ENCODE assay signal across 1 cellular context in the genomic region with DNA sequence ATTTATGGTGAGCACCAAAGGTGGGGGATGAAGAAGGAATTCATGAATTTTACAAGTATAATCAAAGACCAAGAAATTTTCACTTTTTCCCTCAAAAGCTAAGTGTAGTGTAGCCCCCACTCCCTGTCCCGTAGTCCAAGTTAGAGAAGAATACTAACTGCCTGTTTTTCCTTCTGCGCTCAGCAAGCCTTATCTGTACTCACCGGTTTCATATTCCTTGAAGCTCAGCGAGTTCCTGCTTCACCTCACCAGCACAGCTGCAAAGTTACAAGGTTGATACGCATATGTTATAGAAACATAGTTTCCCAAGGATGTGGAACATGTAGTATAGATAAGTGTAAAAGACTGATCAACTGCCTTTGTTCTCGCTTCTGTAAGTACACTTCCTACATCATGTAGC.
TF ChIP-seq lines count a peak whose summit lies in the region.

No MANE protein-coding gene starts in this region.

TF ChIP-seq in K562, 482 proteins besides CTCF, POLR2A, EP300 and RAD21 (continued from another document and continues in another):
- TF ChIP-seq SUPT5H (IDR thresholded peaks at IDR 0.05) (0 out of 2 replicates have a peak, but pooled peaks have one; percentile 20), SRF (CRISPR knock-in tag; IDR thresholded peaks at IDR 0.05) (no peak), JUN (IDR thresholded peaks at IDR 0.05; ENCODE audit: borderline replicate concordance, low read depth, low read length) (no peak), JUN (CRISPR knock-in tag; IDR thresholded peaks at IDR 0.05; ENCODE audit: borderline replicate concordance) (no peak), ETV6 (IDR thresholded peaks at IDR 0.05; ENCODE audit: borderline replicate concordance in 1 of 2, low read depth in 2 of 2, low read length in 1 of 2) (no peak), ETV6 (CRISPR knock-in tag; IDR thresholded peaks at IDR 0.05; ENCODE audit: borderline replicate concordance) (no peak), FOXA3 (CRISPR knock-in tag; conservative IDR thresholded peaks at IDR 0.05 in 1 of 2, IDR thresholded peaks at IDR 0.05 in 1 of 2) (no peak), PTBP1 (IDR thresholded peaks at IDR 0.05; ENCODE audit: low read depth, low read length) (no peak), TAL1 (IDR thresholded peaks at IDR 0.05) (peak; percentile 81), ZNF668 (CRISPR knock-in tag; IDR thresholded peaks at IDR 0.05) (no peak), ATF1 (CRISPR knock-in tag; IDR thresholded peaks at IDR 0.05) (no peak), ATF1 (tag; IDR thresholded peaks at IDR 0.05) (peak; percentile 37; the same call in 1 of the 2 replicates), HNRNPL (IDR thresholded peaks at IDR 0.05; ENCODE audit: low read depth, low read length) (no peak), SRSF1 (IDR thresholded peaks at IDR 0.05; ENCODE audit: low read depth, low read length) (no peak), CC2D1A (IDR thresholded peaks at IDR 0.05) (no peak; the same call in 1 of the 2 replicates), MEF2D (tag; conservative IDR thresholded peaks at IDR 0.05; ENCODE audit: low read depth) (no peak), CXXC5 (CRISPR knock-in tag; IDR thresholded peaks at IDR 0.05) (peak; percentile 45; the same call in 1 of the 2 replicates), STAT5A (IDR thresholded peaks at IDR 0.05; ENCODE audit: borderline replicate concordance, low read length) (peak; percentile 71), RBBP5 (IDR thresholded peaks at IDR 0.05; ENCODE audit: borderline replicate concordance, insufficient read depth, low read length, poor library complexity, severe bottlenecking) (peak; percentile 79), ZNF311 (CRISPR knock-in tag; IDR thresholded peaks at IDR 0.05) (no peak), KLF10 (CRISPR knock-in tag; IDR thresholded peaks at IDR 0.05) (no peak), BCL6 (CRISPR knock-in tag; IDR thresholded peaks at IDR 0.05) (no peak), U2AF1 (optimal IDR thresholded peaks at IDR 0.05; ENCODE audit: low read depth, low read length) (no peak), SRSF7 (optimal IDR thresholded peaks at IDR 0.05; ENCODE audit: low read depth, low read length) (no peak), E2F3 (CRISPR knock-in tag; IDR thresholded peaks at IDR 0.05) (no peak), ZNF75A (CRISPR knock-in tag; IDR thresholded peaks at IDR 0.05) (no peak), SRSF9 (IDR thresholded peaks at IDR 0.05; ENCODE audit: borderline replicate concordance, low read depth, low read length) (no peak), FOSL1 (tag; conservative IDR thresholded peaks at IDR 0.05) (peak; percentile 30; the same call in 1 of the 2 replicates), NR2C2 (CRISPR knock-in tag; IDR thresholded peaks at IDR 0.05) (no peak), NR2C2 (tag; IDR thresholded peaks at IDR 0.05) (peak; percentile 16; the same call in 1 of the 2 replicates), ZNF197 (CRISPR knock-in tag; IDR thresholded peaks at IDR 0.05; ENCODE audit: low read depth) (peak; percentile 39; the same call in 1 of the 2 replicates), HSF4 (CRISPR knock-in tag; IDR thresholded peaks at IDR 0.05; ENCODE audit: borderline replicate concordance) (no peak), ZSCAN32 (CRISPR knock-in tag; IDR thresholded peaks at IDR 0.05) (no peak), ETS2 (tag; IDR thresholded peaks at IDR 0.05; ENCODE audit: borderline replicate concordance, poor library complexity, severe bottlenecking) (no peak), ZBED1 (IDR thresholded peaks at IDR 0.05) (no peak), RBM25 (IDR thresholded peaks at IDR 0.05; ENCODE audit: low read depth, low read length, severe bottlenecking) (no peak), NBN (IDR thresholded peaks at IDR 0.05; ENCODE audit: low read depth) (peak; percentile 44; the same call in 1 of the 2 replicates), MCM5 (IDR thresholded peaks at IDR 0.05; ENCODE audit: low read depth) (no peak), FOXA1 (IDR thresholded peaks at IDR 0.05; ENCODE audit: borderline replicate concordance) (no peak), NRF1 (conservative IDR thresholded peaks at IDR 0.05 in 1 of 2, IDR thresholded peaks at IDR 0.05 in 1 of 2) (0 out of 4 replicates have a peak, but pooled peaks of 1 of the 2 experiments have one; percentile 21), GATAD2B (IDR thresholded peaks at IDR 0.05; ENCODE audit: borderline replicate concordance) (peak; percentile 56), SMAD2 (IDR thresholded peaks at IDR 0.05; ENCODE audit: low read depth, low read length) (no peak), ZFP30 (CRISPR knock-in tag; IDR thresholded peaks at IDR 0.05; ENCODE audit: borderline replicate concordance) (no peak), ZNF23 (CRISPR knock-in tag; IDR thresholded peaks at IDR 0.05) (no peak), STAT5B (CRISPR knock-in tag; IDR thresholded peaks at IDR 0.05) (no peak), TAF9B (IDR thresholded peaks at IDR 0.05; ENCODE audit: partially characterized antibody) (peak; percentile 23), HNRNPLL (IDR thresholded peaks at IDR 0.05; ENCODE audit: low read depth, low read length, poor library complexity, severe bottlenecking) (no peak), CEBPG (CRISPR knock-in tag; IDR thresholded peaks at IDR 0.05) (no peak), CEBPG (tag; conservative IDR thresholded peaks at IDR 0.05 in 1 of 2, IDR thresholded peaks at IDR 0.05 in 1 of 2) (no peak), ZNF717 (CRISPR knock-in tag; IDR thresholded peaks at IDR 0.05) (no peak), ZKSCAN3 (CRISPR knock-in tag; IDR thresholded peaks at IDR 0.05) (no peak), NFATC3 (IDR thresholded peaks at IDR 0.05) (no peak), CBX1 (IDR thresholded peaks at IDR 0.05; ENCODE audit: low read depth) (no peak), LEF1 (IDR thresholded peaks at IDR 0.05) (peak; percentile 99), ZNF830 (CRISPR knock-in tag; IDR thresholded peaks at IDR 0.05) (no peak), MTA3 (IDR thresholded peaks at IDR 0.05; ENCODE audit: borderline replicate concordance) (peak; percentile 49; the same call in 1 of the 2 replicates)
- TF ChIP-seq, protein P1, sequence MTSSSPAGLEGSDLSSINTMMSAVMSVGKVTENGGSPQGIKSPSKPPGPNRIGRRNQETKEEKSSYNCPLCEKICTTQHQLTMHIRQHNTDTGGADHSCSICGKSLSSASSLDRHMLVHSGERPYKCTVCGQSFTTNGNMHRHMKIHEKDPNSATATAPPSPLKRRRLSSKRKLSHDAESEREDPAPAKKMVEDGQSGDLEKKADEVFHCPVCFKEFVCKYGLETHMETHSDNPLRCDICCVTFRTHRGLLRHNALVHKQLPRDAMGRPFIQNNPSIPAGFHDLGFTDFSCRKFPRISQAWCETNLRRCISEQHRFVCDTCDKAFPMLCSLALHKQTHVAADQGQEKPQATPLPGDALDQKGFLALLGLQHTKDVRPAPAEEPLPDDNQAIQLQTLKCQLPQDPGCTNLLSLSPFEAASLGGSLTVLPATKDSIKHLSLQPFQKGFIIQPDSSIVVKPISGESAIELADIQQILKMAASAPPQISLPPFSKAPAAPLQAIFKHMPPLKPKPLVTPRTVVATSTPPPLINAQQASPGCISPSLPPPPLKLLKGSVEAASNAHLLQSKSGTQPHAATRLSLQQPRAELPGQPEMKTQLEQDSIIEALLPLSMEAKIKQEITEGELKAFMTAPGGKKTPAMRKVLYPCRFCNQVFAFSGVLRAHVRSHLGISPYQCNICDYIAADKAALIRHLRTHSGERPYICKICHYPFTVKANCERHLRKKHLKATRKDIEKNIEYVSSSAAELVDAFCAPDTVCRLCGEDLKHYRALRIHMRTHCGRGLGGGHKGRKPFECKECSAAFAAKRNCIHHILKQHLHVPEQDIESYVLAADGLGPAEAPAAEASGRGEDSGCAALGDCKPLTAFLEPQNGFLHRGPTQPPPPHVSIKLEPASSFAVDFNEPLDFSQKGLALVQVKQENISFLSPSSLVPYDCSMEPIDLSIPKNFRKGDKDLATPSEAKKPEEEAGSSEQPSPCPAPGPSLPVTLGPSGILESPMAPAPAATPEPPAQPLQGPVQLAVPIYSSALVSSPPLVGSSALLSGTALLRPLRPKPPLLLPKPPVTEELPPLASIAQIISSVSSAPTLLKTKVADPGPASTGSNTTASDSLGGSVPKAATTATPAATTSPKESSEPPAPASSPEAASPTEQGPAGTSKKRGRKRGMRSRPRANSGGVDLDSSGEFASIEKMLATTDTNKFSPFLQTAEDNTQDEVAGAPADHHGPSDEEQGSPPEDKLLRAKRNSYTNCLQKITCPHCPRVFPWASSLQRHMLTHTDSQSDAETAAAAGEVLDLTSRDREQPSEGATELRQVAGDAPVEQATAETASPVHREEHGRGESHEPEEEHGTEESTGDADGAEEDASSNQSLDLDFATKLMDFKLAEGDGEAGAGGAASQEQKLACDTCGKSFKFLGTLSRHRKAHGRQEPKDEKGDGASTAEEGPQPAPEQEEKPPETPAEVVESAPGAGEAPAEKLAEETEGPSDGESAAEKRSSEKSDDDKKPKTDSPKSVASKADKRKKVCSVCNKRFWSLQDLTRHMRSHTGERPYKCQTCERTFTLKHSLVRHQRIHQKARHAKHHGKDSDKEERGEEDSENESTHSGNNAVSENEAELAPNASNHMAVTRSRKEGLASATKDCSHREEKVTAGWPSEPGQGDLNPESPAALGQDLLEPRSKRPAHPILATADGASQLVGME (CRISPR knock-in tag; IDR thresholded peaks at IDR 0.05): no peak
- TF ChIP-seq, protein P2, sequence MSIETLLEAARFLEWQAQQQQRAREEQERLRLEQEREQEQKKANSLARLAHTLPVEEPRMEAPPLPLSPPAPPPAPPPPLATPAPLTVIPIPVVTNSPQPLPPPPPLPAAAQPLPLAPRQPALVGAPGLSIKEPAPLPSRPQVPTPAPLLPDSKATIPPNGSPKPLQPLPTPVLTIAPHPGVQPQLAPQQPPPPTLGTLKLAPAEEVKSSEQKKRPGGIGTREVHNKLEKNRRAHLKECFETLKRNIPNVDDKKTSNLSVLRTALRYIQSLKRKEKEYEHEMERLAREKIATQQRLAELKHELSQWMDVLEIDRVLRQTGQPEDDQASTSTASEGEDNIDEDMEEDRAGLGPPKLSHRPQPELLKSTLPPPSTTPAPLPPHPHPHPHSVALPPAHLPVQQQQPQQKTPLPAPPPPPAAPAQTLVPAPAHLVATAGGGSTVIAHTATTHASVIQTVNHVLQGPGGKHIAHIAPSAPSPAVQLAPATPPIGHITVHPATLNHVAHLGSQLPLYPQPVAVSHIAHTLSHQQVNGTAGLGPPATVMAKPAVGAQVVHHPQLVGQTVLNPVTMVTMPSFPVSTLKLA (conservative IDR thresholded peaks at IDR 0.05): no peak; a peak in 1 of 4 replicates
- TF ChIP-seq, protein P3, sequence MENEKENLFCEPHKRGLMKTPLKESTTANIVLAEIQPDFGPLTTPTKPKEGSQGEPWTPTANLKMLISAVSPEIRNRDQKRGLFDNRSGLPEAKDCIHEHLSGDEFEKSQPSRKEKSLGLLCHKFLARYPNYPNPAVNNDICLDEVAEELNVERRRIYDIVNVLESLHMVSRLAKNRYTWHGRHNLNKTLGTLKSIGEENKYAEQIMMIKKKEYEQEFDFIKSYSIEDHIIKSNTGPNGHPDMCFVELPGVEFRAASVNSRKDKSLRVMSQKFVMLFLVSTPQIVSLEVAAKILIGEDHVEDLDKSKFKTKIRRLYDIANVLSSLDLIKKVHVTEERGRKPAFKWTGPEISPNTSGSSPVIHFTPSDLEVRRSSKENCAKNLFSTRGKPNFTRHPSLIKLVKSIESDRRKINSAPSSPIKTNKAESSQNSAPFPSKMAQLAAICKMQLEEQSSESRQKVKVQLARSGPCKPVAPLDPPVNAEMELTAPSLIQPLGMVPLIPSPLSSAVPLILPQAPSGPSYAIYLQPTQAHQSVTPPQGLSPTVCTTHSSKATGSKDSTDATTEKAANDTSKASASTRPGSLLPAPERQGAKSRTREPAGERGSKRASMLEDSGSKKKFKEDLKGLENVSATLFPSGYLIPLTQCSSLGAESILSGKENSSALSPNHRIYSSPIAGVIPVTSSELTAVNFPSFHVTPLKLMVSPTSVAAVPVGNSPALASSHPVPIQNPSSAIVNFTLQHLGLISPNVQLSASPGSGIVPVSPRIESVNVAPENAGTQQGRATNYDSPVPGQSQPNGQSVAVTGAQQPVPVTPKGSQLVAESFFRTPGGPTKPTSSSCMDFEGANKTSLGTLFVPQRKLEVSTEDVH (IDR thresholded peaks at IDR 0.05; ENCODE audit: low read depth, partially characterized antibody): no peak
- TF ChIP-seq, protein P4, sequence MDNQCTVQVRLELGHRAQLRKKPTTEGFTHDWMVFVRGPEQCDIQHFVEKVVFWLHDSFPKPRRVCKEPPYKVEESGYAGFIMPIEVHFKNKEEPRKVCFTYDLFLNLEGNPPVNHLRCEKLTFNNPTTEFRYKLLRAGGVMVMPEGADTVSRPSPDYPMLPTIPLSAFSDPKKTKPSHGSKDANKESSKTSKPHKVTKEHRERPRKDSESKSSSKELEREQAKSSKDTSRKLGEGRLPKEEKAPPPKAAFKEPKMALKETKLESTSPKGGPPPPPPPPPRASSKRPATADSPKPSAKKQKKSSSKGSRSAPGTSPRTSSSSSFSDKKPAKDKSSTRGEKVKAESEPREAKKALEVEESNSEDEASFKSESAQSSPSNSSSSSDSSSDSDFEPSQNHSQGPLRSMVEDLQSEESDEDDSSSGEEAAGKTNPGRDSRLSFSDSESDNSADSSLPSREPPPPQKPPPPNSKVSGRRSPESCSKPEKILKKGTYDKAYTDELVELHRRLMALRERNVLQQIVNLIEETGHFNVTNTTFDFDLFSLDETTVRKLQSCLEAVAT (IDR thresholded peaks at IDR 0.05): peak in 1 of 2 experiments; percentile 14; a peak in 2 of 4 replicates
- TF ChIP-seq, protein P5, sequence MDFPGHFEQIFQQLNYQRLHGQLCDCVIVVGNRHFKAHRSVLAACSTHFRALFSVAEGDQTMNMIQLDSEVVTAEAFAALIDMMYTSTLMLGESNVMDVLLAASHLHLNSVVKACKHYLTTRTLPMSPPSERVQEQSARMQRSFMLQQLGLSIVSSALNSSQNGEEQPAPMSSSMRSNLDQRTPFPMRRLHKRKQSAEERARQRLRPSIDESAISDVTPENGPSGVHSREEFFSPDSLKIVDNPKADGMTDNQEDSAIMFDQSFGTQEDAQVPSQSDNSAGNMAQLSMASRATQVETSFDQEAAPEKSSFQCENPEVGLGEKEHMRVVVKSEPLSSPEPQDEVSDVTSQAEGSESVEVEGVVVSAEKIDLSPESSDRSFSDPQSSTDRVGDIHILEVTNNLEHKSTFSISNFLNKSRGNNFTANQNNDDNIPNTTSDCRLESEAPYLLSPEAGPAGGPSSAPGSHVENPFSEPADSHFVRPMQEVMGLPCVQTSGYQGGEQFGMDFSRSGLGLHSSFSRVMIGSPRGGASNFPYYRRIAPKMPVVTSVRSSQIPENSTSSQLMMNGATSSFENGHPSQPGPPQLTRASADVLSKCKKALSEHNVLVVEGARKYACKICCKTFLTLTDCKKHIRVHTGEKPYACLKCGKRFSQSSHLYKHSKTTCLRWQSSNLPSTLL (IDR thresholded peaks at IDR 0.05): no peak
